17 cellular contexts compared by ENCODE assay signal in the genomic region with DNA sequence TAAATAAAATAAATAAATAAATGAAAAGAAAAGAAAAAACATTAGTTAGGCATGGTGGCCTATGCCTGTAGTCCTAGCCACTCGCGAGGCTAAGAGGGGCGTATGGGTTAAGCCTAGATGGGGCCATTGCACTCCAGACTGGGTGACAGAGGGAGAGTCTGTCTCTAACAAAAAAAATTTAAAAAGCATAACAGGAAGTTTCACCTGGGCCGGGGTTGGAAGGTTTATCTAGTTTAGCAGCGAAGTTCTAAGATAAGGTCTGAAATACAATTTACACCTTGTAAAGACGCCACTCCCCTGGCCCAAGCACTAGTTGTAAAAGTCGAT. TPM values are rescaled to one million over a fixed set of nuclear protein-coding genes. Genes with fewer than 3 reads are reported as not detected.
DNase-seq lines count a peak whose midpoint lies in the region; ATAC-seq, FAIRE-seq and TF ChIP-seq lines count a peak whose summit lies in the region.
"Had no signal": no experiment of that assay in that cellular context is flagged by ENCODE, and none has a peak within 500 bp of the region (broad histone marks: within the 10 kb centered on the region; RNA-seq: fewer than 3 reads in every experiment).

No MANE protein-coding gene starts in this region.

- no peak for TF ChIP-seq CTCF in RWPE1 (conservative IDR thresholded peaks at IDR 0.05; ENCODE audit: low read depth)
- no peak for TF ChIP-seq CTCF in endothelial cell of umbilical vein (IDR thresholded peaks at IDR 0.05; ENCODE audit: extremely low read depth in 1 of 2, insufficient read depth in 1 of 2, low read depth in 1 of 2, low read length in 2 of 2)
- TF ChIP-seq CTCF in smooth muscle cell (IDR thresholded peaks at IDR 0.05; ENCODE audit: borderline replicate concordance, insufficient read depth, poor library complexity, severe bottlenecking) = no peak

- ATAC-seq in HG03280 (IDR thresholded peaks at IDR 0.05; ENCODE audit: unreplicated experiment) = no peak

- H3K4me1 ChIP-seq in endothelial cell of umbilical vein (ENCODE audit: control insufficient read depth, extremely low read depth, insufficient read depth, low read length) (peaks cover 6% of the 10 kb centered on the region), smooth muscle cell (ENCODE audit: low read depth) (no peaks in the 10 kb centered on the region)
- H3K4me1 ChIP-seq: esophagus squamous epithelium, left lung had no signal

- H3K4me3 ChIP-seq in endothelial cell of umbilical vein (replicated peaks in 1 of 3; ENCODE audit: insufficient read depth in 1 of 3, low read depth in 1 of 3, low read length in 3 of 3) = no peak overlapping the region
- peak overlapping the region; percentile 32 for H3K4me3 ChIP-seq in smooth muscle cell
- H3K4me3 ChIP-seq: esophagus squamous epithelium, left lung had no signal

- no peaks in the 10 kb centered on the region for H3K36me3 Mint-ChIP-seq in T-helper 1 cell treated with Interleukin-12 subunit alpha and Interleukin-12 subunit beta and Interleukin-4 antibody, amounts not matched to agents 30 μg/mL and 1 μg/mL, for 36 hours (ENCODE audit: low read depth)
- H3K36me3 Mint-ChIP-seq: activated CD8-positive, alpha-beta memory T cell treated with anti-CD3 and anti-CD28 coated beads, Interleukin-2, amount 10 ng/mL, durations not matched to agents 7 days and 5 days; activated naive CD8-positive, alpha-beta T cell treated with anti-CD3 and anti-CD28 coated beads, Interleukin-2, amount 10 ng/mL, durations not matched to agents 7 days and 5 days had no signal

- no peaks in the 10 kb centered on the region for H3K36me3 ChIP-seq in endothelial cell of umbilical vein (ENCODE audit: control insufficient read depth in 2 of 2, extremely low read depth in 1 of 2, insufficient read depth in 2 of 2, low read length in 2 of 2)
- H3K36me3 ChIP-seq in smooth muscle cell (ENCODE audit: low read depth) = no peaks in the 10 kb centered on the region
- H3K36me3 ChIP-seq: esophagus squamous epithelium, left lung had no signal

- H3K27ac ChIP-seq in RWPE1 = peak overlapping the region; percentile 72
- peak overlapping the region; percentile 60 for H3K27ac ChIP-seq in endothelial cell of umbilical vein (ENCODE audit: insufficient read depth, low read depth, low read length)
- peak overlapping the region; percentile 76 for H3K27ac ChIP-seq in smooth muscle cell (ENCODE audit: low read depth)
- H3K27ac ChIP-seq: left lung had no signal

- DNase-seq in T-helper 1 cell (no peak), RWPE1 (ENCODE audit: low spot score) (no peak), endothelial cell of umbilical vein (ENCODE audit: low read depth, low spot score) (no peak), smooth muscle cell (lab: John Stamatoyannopoulos, UW; ENCODE audit: unreplicated experiment) (no peak), SKM-1 treated with dmso at 0.1 percent for 144 hours (lab: John Stamatoyannopoulos, UW; ENCODE audit: unreplicated experiment) (no peak), NCI-H524 (lab: John Stamatoyannopoulos, UW) (no peak)
- DNase-seq: activated CD8-positive, alpha-beta memory T cell treated with anti-CD3 and anti-CD28 coated beads, Interleukin-2, amount 10 ng/mL, durations not matched to agents 7 days and 5 days; activated naive CD8-positive, alpha-beta T cell treated with anti-CD3 and anti-CD28 coated beads, Interleukin-2, amount 10 ng/mL, durations not matched to agents 7 days and 5 days; esophagus squamous epithelium; hypothalamus; left lung; NCI-H2081 treated with DMSO at 0.1 percent for 48 hours; nephron progenitor cell; NK-92 treated with Interleukin-12 subunit alpha and Interleukin-12 subunit beta, amount 100 ng/mL, for 24 hours; stimulated activated naive CD4-positive, alpha-beta T cell treated with Interleukin-2 at 50 U/mL for 16 hours had no signal

- H2AFZ ChIP-seq in endothelial cell of umbilical vein (ENCODE audit: low read depth, low read length) = peak overlapping the region; percentile 79
- no peak overlapping the region for H2AFZ ChIP-seq in smooth muscle cell (ENCODE audit: low read depth)

- H3K9me3 Mint-ChIP-seq in T-helper 1 cell treated with Interleukin-12 subunit alpha and Interleukin-12 subunit beta and Interleukin-4 antibody, amounts not matched to agents 30 μg/mL and 1 μg/mL, for 36 hours = no peaks in the 10 kb centered on the region
- H3K9me3 Mint-ChIP-seq: activated naive CD8-positive, alpha-beta T cell treated with anti-CD3 and anti-CD28 coated beads, Interleukin-2, amount 10 ng/mL, durations not matched to agents 7 days and 5 days; nephron progenitor cell had no signal

- H4K20me1 ChIP-seq in endothelial cell of umbilical vein (replicated peaks; ENCODE audit: control insufficient read depth, extremely low read depth, insufficient read depth, low read length) = no peaks in the 10 kb centered on the region
- no peaks in the 10 kb centered on the region for H4K20me1 ChIP-seq in smooth muscle cell (ENCODE audit: low read depth)

- no peaks in the 10 kb centered on the region for H3K79me2 ChIP-seq in endothelial cell of umbilical vein (ENCODE audit: control insufficient read depth, insufficient read depth, low read length)
- H3K79me2 ChIP-seq in smooth muscle cell (ENCODE audit: low read depth) = no peaks in the 10 kb centered on the region

- peaks cover 6% of the 10 kb centered on the region for H3K4me1 Mint-ChIP-seq in T-helper 1 cell treated with Interleukin-12 subunit alpha and Interleukin-12 subunit beta and Interleukin-4 antibody, amounts not matched to agents 30 μg/mL and 1 μg/mL, for 36 hours (ENCODE audit: low read depth)
- H3K4me1 Mint-ChIP-seq: nephron progenitor cell had no signal

- no peaks in the 10 kb centered on the region for H3K9me1 ChIP-seq in endothelial cell of umbilical vein (replicated peaks; ENCODE audit: control insufficient read depth, extremely low read depth, insufficient read depth, low read length)

- peaks cover 15% of the 10 kb centered on the region for H3K27me3 Mint-ChIP-seq in T-helper 1 cell treated with Interleukin-12 subunit alpha and Interleukin-12 subunit beta and Interleukin-4 antibody, amounts not matched to agents 30 μg/mL and 1 μg/mL, for 36 hours (ENCODE audit: low read depth)

- H3K9ac ChIP-seq in endothelial cell of umbilical vein (replicated peaks; ENCODE audit: extremely low read depth, insufficient read depth, low read length) (no peak overlapping the region), smooth muscle cell (ENCODE audit: low read depth) (no peak overlapping the region)

- no peak for FAIRE-seq in endothelial cell of umbilical vein (lab: Jason Lieb, UNC)

- dilution Hi-C loops in endothelial cell of umbilical vein (cut with MboI; ENCODE audit: extremely low pct_ligation_motif_present, low sequenced_read_pairs) = no loop called here

- TF ChIP-seq POLR2A in endothelial cell of umbilical vein (IDR thresholded peaks at IDR 0.05; ENCODE audit: low read depth, low read length) = no peak

- no peaks in the 10 kb centered on the region for H3K9me3 ChIP-seq in endothelial cell of umbilical vein (replicated peaks; ENCODE audit: control insufficient read depth, insufficient read depth, low read length)
- no peaks in the 10 kb centered on the region for H3K9me3 ChIP-seq in smooth muscle cell (replicated peaks; ENCODE audit: low read depth)
- H3K9me3 ChIP-seq: esophagus squamous epithelium, left lung had no signal

- 74% methylated on average over 7 of the region's 7 CpGs for WGBS in smooth muscle cell (ENCODE audit: low lambda C conversion rate)

- peak overlapping the region; percentile 55 for H3K4me3 Mint-ChIP-seq in T-helper 1 cell treated with Interleukin-12 subunit alpha and Interleukin-12 subunit beta and Interleukin-4 antibody, amounts not matched to agents 30 μg/mL and 1 μg/mL, for 36 hours
- H3K4me3 Mint-ChIP-seq: activated CD8-positive, alpha-beta memory T cell treated with anti-CD3 and anti-CD28 coated beads, Interleukin-2, amount 10 ng/mL, durations not matched to agents 7 days and 5 days; activated naive CD8-positive, alpha-beta T cell treated with anti-CD3 and anti-CD28 coated beads, Interleukin-2, amount 10 ng/mL, durations not matched to agents 7 days and 5 days; nephron progenitor cell had no signal

- no peaks in the 10 kb centered on the region for H3F3A ChIP-seq in smooth muscle cell (ENCODE audit: low read depth)

- H3K4me2 ChIP-seq in endothelial cell of umbilical vein (ENCODE audit: insufficient read depth, low read length) (peak overlapping the region; percentile 16), smooth muscle cell (peak overlapping the region; percentile 76)

- CTCF ChIA-PET in RWPE1 (lab: Yijun Ruan, JAX) (interaction anchor here (0.5 to 0.7 kb wide), 3 partner anchors 310 to 1374 kb away, joined by 3 to 6 read pairs (median 6); no protein-coding TSS in a partner anchor), endothelial cell of umbilical vein (lab: Charles Lee) (interaction anchor here (0.6 to 4.2 kb wide), 16 partner anchors 17 to 478 kb away, joined by 3 to 64 read pairs (median 5); partner anchors contain the start of genes EIF4EBP3, HARS1, HARS2 and HBEGF)

- intact Hi-C loops in endothelial cell of umbilical vein (cut with micrococcal nuclease) = no loop called here

- BruUV-seq in endothelial cell of umbilical vein (replicated peaks; lab: Mats Ljungman, UMichigan) = TSS peak; percentile 92

- peak overlapping the region; percentile 34 for H3K27ac Mint-ChIP-seq in T-helper 1 cell treated with Interleukin-12 subunit alpha and Interleukin-12 subunit beta and Interleukin-4 antibody, amounts not matched to agents 30 μg/mL and 1 μg/mL, for 36 hours
- H3K27ac Mint-ChIP-seq: activated CD8-positive, alpha-beta memory T cell treated with anti-CD3 and anti-CD28 coated beads, Interleukin-2, amount 10 ng/mL, durations not matched to agents 7 days and 5 days; activated naive CD8-positive, alpha-beta T cell treated with anti-CD3 and anti-CD28 coated beads, Interleukin-2, amount 10 ng/mL, durations not matched to agents 7 days and 5 days; nephron progenitor cell had no signal

- POLR2A ChIA-PET in RWPE1 (lab: Yijun Ruan, JAX; ENCODE audit: low non-redundant PET) (no interaction called here), endothelial cell of umbilical vein (lab: Charles Lee) (no interaction called here)

- H3K27me3 ChIP-seq in endothelial cell of umbilical vein (ENCODE audit: control insufficient read depth in 2 of 2, insufficient read depth in 2 of 2, low read length in 2 of 2) (peaks cover 0 to 2% of the 10 kb centered on the region in 2 experiments), smooth muscle cell (ENCODE audit: low read depth) (no peaks in the 10 kb centered on the region)

RNA-seq across cellular contexts. Expression of gene ZMAT2, which starts 18.0 kb away (rescaled TPM):
- total RNA-seq in endothelial cell of umbilical vein (49.0 and 49.4 TPM in 2 replicates), smooth muscle cell (32.9 and 39.7 TPM in 2 replicates)
- polyA plus RNA-seq in endothelial cell of umbilical vein (45.8 and 58.0 TPM in 2 replicates), smooth muscle cell (34.6 and 37.2 TPM in 2 replicates)
- polyA plus RNA-seq in endothelial cell of umbilical vein (2011; cell fraction: cytosol; rRNA removed) = 34.7 and 35.0 TPM in 2 replicates
- polyA plus RNA-seq in endothelial cell of umbilical vein (2011; cell fraction: nucleus; rRNA removed) = 35.6 and 52.2 TPM in 2 replicates
- polyA plus RNA-seq in endothelial cell of umbilical vein (2012) = 80.4 and 92.8 TPM in 2 replicates
- polyA minus RNA-seq in endothelial cell of umbilical vein = 34.9 and 43.1 TPM in 2 replicates
- 14.4 TPM for polyA minus RNA-seq in endothelial cell of umbilical vein (2011; cell fraction: cytosol; rRNA and poly(A)+ RNA removed)
- 15.2 and 20.3 TPM in 2 replicates for polyA minus RNA-seq in endothelial cell of umbilical vein (2011; cell fraction: nucleus; rRNA and poly(A)+ RNA removed)

RNA-seq across cellular contexts. Expression of gene HARS2, which starts 27.0 kb away (rescaled TPM):
- total RNA-seq in endothelial cell of umbilical vein = 29.6 and 31.7 TPM in 2 replicates
- polyA plus RNA-seq in endothelial cell of umbilical vein = 19.9 and 23.6 TPM in 2 replicates
- 23.0 and 23.3 TPM in 2 replicates for polyA plus RNA-seq in endothelial cell of umbilical vein (2011; cell fraction: cytosol; rRNA removed)
- 71.7 and 80.6 TPM in 2 replicates for polyA plus RNA-seq in endothelial cell of umbilical vein (2011; cell fraction: nucleus; rRNA removed)
- 24.4 and 29.1 TPM in 2 replicates for polyA plus RNA-seq in endothelial cell of umbilical vein (2012)
- polyA minus RNA-seq in endothelial cell of umbilical vein = 27.9 and 30.0 TPM in 2 replicates
- 14.3 TPM for polyA minus RNA-seq in endothelial cell of umbilical vein (2011; cell fraction: cytosol; rRNA and poly(A)+ RNA removed)
- 50.2 and 57.1 TPM in 2 replicates for polyA minus RNA-seq in endothelial cell of umbilical vein (2011; cell fraction: nucleus; rRNA and poly(A)+ RNA removed)
- 15.3 and 19.3 TPM in 2 replicates for total RNA-seq in smooth muscle cell
- polyA plus RNA-seq in smooth muscle cell = 24.3 and 25.7 TPM in 2 replicates

RNA-seq across cellular contexts. Expression of gene HARS1, which starts 27.1 kb away (rescaled TPM):
- total RNA-seq in endothelial cell of umbilical vein = 104 and 105 TPM in 2 replicates
- polyA plus RNA-seq in endothelial cell of umbilical vein = 56.0 and 65.2 TPM in 2 replicates
- polyA plus RNA-seq in endothelial cell of umbilical vein (2011; cell fraction: cytosol; rRNA removed) = 81.8 and 90.1 TPM in 2 replicates
- polyA plus RNA-seq in endothelial cell of umbilical vein (2011; cell fraction: nucleus; rRNA removed) = 117 and 138 TPM in 2 replicates
- polyA plus RNA-seq in endothelial cell of umbilical vein (2012) = 89.4 and 110 TPM in 2 replicates
- 79.7 and 81.8 TPM in 2 replicates for polyA minus RNA-seq in endothelial cell of umbilical vein
- polyA minus RNA-seq in endothelial cell of umbilical vein (2011; cell fraction: cytosol; rRNA and poly(A)+ RNA removed) = 34.8 TPM
- 27.0 and 39.3 TPM in 2 replicates for polyA minus RNA-seq in endothelial cell of umbilical vein (2011; cell fraction: nucleus; rRNA and poly(A)+ RNA removed)
- 29.4 and 54.5 TPM in 2 replicates for total RNA-seq in smooth muscle cell
- polyA plus RNA-seq in smooth muscle cell = 72.1 and 83.8 TPM in 2 replicates

RNA-seq across cellular contexts. Expression of gene DND1, which starts 44.9 kb away (rescaled TPM):
- 1.1 TPM in 2 replicates for total RNA-seq in endothelial cell of umbilical vein
- 1.2 and 1.4 TPM in 2 replicates for polyA plus RNA-seq in endothelial cell of umbilical vein
- polyA plus RNA-seq in endothelial cell of umbilical vein (2011; cell fraction: cytosol; rRNA removed) = 0.42 and 0.44 TPM in 2 replicates
- polyA plus RNA-seq in endothelial cell of umbilical vein (2011; cell fraction: nucleus; rRNA removed) = 5.1 and 5.5 TPM in 2 replicates
- polyA plus RNA-seq in endothelial cell of umbilical vein (2012) = not detected in 2 replicates
- polyA minus RNA-seq in endothelial cell of umbilical vein = 0.38 and 0.56 TPM in 2 replicates
- polyA minus RNA-seq in endothelial cell of umbilical vein (2011; cell fraction: cytosol; rRNA and poly(A)+ RNA removed) = not detected
- polyA minus RNA-seq in endothelial cell of umbilical vein (2011; cell fraction: nucleus; rRNA and poly(A)+ RNA removed) = 0.77 and 0.96 TPM in 2 replicates
- total RNA-seq in smooth muscle cell = 0.27 and 2.2 TPM in 2 replicates
- polyA plus RNA-seq in smooth muscle cell = 0.31 and 0.64 TPM in 2 replicates

RNA-seq across cellular contexts. Expression of gene WDR55, which starts 53.5 kb away (rescaled TPM):
- 24.0 and 25.3 TPM in 2 replicates for total RNA-seq in endothelial cell of umbilical vein
- polyA plus RNA-seq in endothelial cell of umbilical vein = 17.5 and 17.8 TPM in 2 replicates
- polyA plus RNA-seq in endothelial cell of umbilical vein (2011; cell fraction: cytosol; rRNA removed) = 14.2 and 16.6 TPM in 2 replicates
- polyA plus RNA-seq in endothelial cell of umbilical vein (2011; cell fraction: nucleus; rRNA removed) = 32.3 and 36.5 TPM in 2 replicates
- polyA plus RNA-seq in endothelial cell of umbilical vein (2012) = 11.7 and 12.5 TPM in 2 replicates
- 19.0 and 20.8 TPM in 2 replicates for polyA minus RNA-seq in endothelial cell of umbilical vein
- polyA minus RNA-seq in endothelial cell of umbilical vein (2011; cell fraction: cytosol; rRNA and poly(A)+ RNA removed) = 22.9 TPM
- 13.2 and 14.4 TPM in 2 replicates for polyA minus RNA-seq in endothelial cell of umbilical vein (2011; cell fraction: nucleus; rRNA and poly(A)+ RNA removed)
- 11.2 and 14.2 TPM in 2 replicates for total RNA-seq in smooth muscle cell
- polyA plus RNA-seq in smooth muscle cell = 20.6 and 23.6 TPM in 2 replicates
